1 cellular context compared by ENCODE assay signal in genomic region chr19:41706741-41707501, GRCh38.
TF ChIP-seq lines count a peak whose summit lies in the region.

No MANE protein-coding gene starts in this region.

TF ChIP-seq in HepG2, 621 proteins besides CTCF, POLR2A, EP300 and RAD21 (continued from another document and continues in another):
- TF ChIP-seq ZNF296 (CRISPR knock-in tag; conservative IDR thresholded peaks at IDR 0.05) (no peak), SIN3A (IDR thresholded peaks at IDR 0.05; ENCODE audit: borderline replicate concordance, low read depth, low read length) (no peak), IRF9 (CRISPR knock-in tag; IDR thresholded peaks at IDR 0.05; ENCODE audit: borderline replicate concordance) (0 out of 2 replicates have a peak, but pooled peaks have one; percentile 35), HDAC6 (IDR thresholded peaks at IDR 0.05; ENCODE audit: low read depth, low read length) (no peak), PREB (CRISPR knock-in tag; IDR thresholded peaks at IDR 0.05) (no peak), ZNF543 (CRISPR knock-in tag; IDR thresholded peaks at IDR 0.05) (no peak), NFKBIZ (CRISPR knock-in tag; IDR thresholded peaks at IDR 0.05) (no peak), ZNF547 (CRISPR knock-in tag; IDR thresholded peaks at IDR 0.05) (peak; percentile 61; the same call in 1 of the 2 replicates), PHF5A (CRISPR knock-in tag; IDR thresholded peaks at IDR 0.05; ENCODE audit: low read depth, unreplicated experiment) (no peak), ZMYM3 (CRISPR knock-in tag; IDR thresholded peaks at IDR 0.05) (0 out of 2 replicates have a peak, but pooled peaks have one; percentile 12), GMEB2 (CRISPR knock-in tag; IDR thresholded peaks at IDR 0.05; ENCODE audit: low read depth) (no peak), MTF2 (CRISPR knock-in tag; IDR thresholded peaks at IDR 0.05; ENCODE audit: borderline replicate concordance) (0 out of 2 replicates have a peak, but pooled peaks have one; percentile 43), NBN (conservative IDR thresholded peaks at IDR 0.05) (no peak), LBX2 (CRISPR knock-in tag; IDR thresholded peaks at IDR 0.05; ENCODE audit: borderline replicate concordance) (no peak), ZFX (CRISPR knock-in tag; IDR thresholded peaks at IDR 0.05; ENCODE audit: low read depth) (peak; percentile 32; the same call in 1 of the 2 replicates), CERS6 (CRISPR knock-in tag; IDR thresholded peaks at IDR 0.05) (no peak), CEBPB (IDR thresholded peaks at IDR 0.05; ENCODE audit: borderline replicate concordance, low read depth, low read length) (no peak), GABPB1 (CRISPR knock-in tag; IDR thresholded peaks at IDR 0.05) (peak; percentile 63; the same call in 1 of the 2 replicates), ZSCAN20 (CRISPR knock-in tag; IDR thresholded peaks at IDR 0.05; ENCODE audit: borderline replicate concordance) (no peak), CHD2 (IDR thresholded peaks at IDR 0.05; ENCODE audit: low read depth, low read length) (no peak), ZNF609 (CRISPR knock-in tag; IDR thresholded peaks at IDR 0.05; ENCODE audit: borderline replicate concordance) (no peak), ZBTB26 (CRISPR knock-in tag; IDR thresholded peaks at IDR 0.05; ENCODE audit: borderline replicate concordance) (no peak), CBX2 (IDR thresholded peaks at IDR 0.05; ENCODE audit: low read depth, low read length) (no peak), CBX2 (CRISPR knock-in tag; IDR thresholded peaks at IDR 0.05; ENCODE audit: low read depth) (no peak), NFIC (IDR thresholded peaks at IDR 0.05; ENCODE audit: low read length) (no peak), ZNF367 (CRISPR knock-in tag; IDR thresholded peaks at IDR 0.05; ENCODE audit: borderline replicate concordance) (no peak), ZGPAT (CRISPR knock-in tag; IDR thresholded peaks at IDR 0.05) (peak; percentile 47; the same call in 1 of the 2 replicates), HOXA9 (CRISPR knock-in tag; IDR thresholded peaks at IDR 0.05; ENCODE audit: borderline replicate concordance) (no peak), CENPX (CRISPR knock-in tag; IDR thresholded peaks at IDR 0.05) (no peak), HOXA7 (CRISPR knock-in tag; IDR thresholded peaks at IDR 0.05) (no peak), CSRNP1 (CRISPR knock-in tag; IDR thresholded peaks at IDR 0.05) (no peak), TFAP4 (IDR thresholded peaks at IDR 0.05; ENCODE audit: borderline replicate concordance, low read depth) (peak; percentile 62; the same call in 1 of the 2 replicates), DR1 (CRISPR knock-in tag; IDR thresholded peaks at IDR 0.05) (no peak), ZIK1 (CRISPR knock-in tag; IDR thresholded peaks at IDR 0.05; ENCODE audit: borderline replicate concordance, low read depth) (no peak), ZNF17 (CRISPR knock-in tag; IDR thresholded peaks at IDR 0.05) (no peak), ZNF33B (CRISPR knock-in tag; IDR thresholded peaks at IDR 0.05) (0 out of 2 replicates have a peak, but pooled peaks have one; percentile 25), SP5 (CRISPR knock-in tag; IDR thresholded peaks at IDR 0.05; ENCODE audit: borderline replicate concordance, low read depth) (0 out of 2 replicates have a peak, but pooled peaks have one; percentile 9), THAP9 (CRISPR knock-in tag; IDR thresholded peaks at IDR 0.05; ENCODE audit: borderline replicate concordance) (no peak), HDAC2 (CRISPR knock-in tag; IDR thresholded peaks at IDR 0.05) (peak; percentile 48; the same call in 1 of the 2 replicates), ZSCAN21 (CRISPR knock-in tag; IDR thresholded peaks at IDR 0.05; ENCODE audit: borderline replicate concordance) (no peak), ZNF362 (CRISPR knock-in tag; IDR thresholded peaks at IDR 0.05; ENCODE audit: borderline replicate concordance) (no peak), JUN (CRISPR knock-in tag; IDR thresholded peaks at IDR 0.05) (no peak)
